ENCODE assay signal across 18 cellular contexts in genomic region chr3:60262546-60262945, GRCh38.
"Had no signal": no experiment of that assay in that cellular context is flagged by ENCODE, and none has a peak within 500 bp of the region (broad histone marks: within the 10 kb centered on the region; RNA-seq: fewer than 3 reads in every experiment).

No MANE protein-coding gene starts in this region.

- H3K4me1 Mint-ChIP-seq: natural killer cell, neural crest cell had no signal

- DNase-seq: effector CD4-positive, alpha-beta T cell; endodermal cell; erythroblast; foreskin melanocyte; heart left ventricle; hypothalamus; kidney glomerular epithelial cell; natural killer cell; sigmoid colon; stimulated activated CD4-positive, alpha-beta T cell treated with anti-CD3 and anti-CD28 coated beads, Interleukin-2, amount 100 ng/mL, for 24 hours; stomach; substantia nigra; transverse colon had no signal

- H3K4me3 Mint-ChIP-seq: endodermal cell, natural killer cell, neural crest cell had no signal

- H3K4me3 ChIP-seq: coronary artery, heart left ventricle, right atrium auricular region, sigmoid colon, skin epidermis, stomach, thoracic aorta, transverse colon had no signal

- H3K4me1 ChIP-seq: heart left ventricle, right atrium auricular region, sigmoid colon, stomach, transverse colon had no signal

- H3K9me3 Mint-ChIP-seq: natural killer cell had no signal

- H3K9me3 ChIP-seq: right atrium auricular region, sigmoid colon, stomach, thoracic aorta, transverse colon had no signal

- H3K27me3 ChIP-seq: heart left ventricle, right atrium auricular region, sigmoid colon, stomach, transverse colon had no signal

- H3K36me3 ChIP-seq: heart left ventricle, right atrium auricular region, sigmoid colon, stomach, thoracic aorta, transverse colon had no signal

- H3K27ac ChIP-seq: coronary artery, heart left ventricle, right atrium auricular region, sigmoid colon, skin epidermis, stomach, thoracic aorta, transverse colon had no signal

- H3K27ac Mint-ChIP-seq: endodermal cell, natural killer cell had no signal

- H3K36me3 Mint-ChIP-seq: natural killer cell had no signal

- ATAC-seq: heart left ventricle, natural killer cell had no signal
